In the genomic region with DNA sequence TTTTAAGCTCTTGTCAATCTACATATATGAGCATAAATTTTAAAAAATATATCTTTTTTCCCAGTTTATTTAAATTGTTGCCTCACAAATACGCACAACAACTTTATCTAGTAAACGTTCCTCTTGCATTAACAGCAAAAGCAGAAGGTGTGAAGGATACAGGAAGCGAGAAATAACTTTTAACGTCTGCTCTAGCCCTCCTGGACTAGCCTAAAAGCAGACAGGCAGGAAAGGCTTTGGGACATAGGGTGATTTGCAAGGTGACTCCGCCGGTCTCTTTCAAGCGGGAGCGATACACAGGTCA, we compare ENCODE assay signal across 8 cellular contexts. TPM values are rescaled to one million over a fixed set of nuclear protein-coding genes. Genes with fewer than 3 reads are reported as not detected.
DNase-seq lines count a peak whose midpoint lies in the region; ATAC-seq, FAIRE-seq and TF ChIP-seq lines count a peak whose summit lies in the region.

No MANE protein-coding gene starts in this region.

- peak overlapping the region; percentile 43 for H3K27ac Mint-ChIP-seq in activated CD8-positive, alpha-beta T cell treated with anti-CD3 and anti-CD28 coated beads for 36 hours

- POLR2A ChIA-PET in activated CD8-positive, alpha-beta T cell treated with anti-CD3 and anti-CD28 coated beads for 36 hours (lab: Charles Lee): no interaction called here

- intact Hi-C loops in activated CD8-positive, alpha-beta T cell treated with anti-CD3 and anti-CD28 coated beads for 36 hours (cut with micrococcal nuclease): no loop called here
- intact Hi-C loops in left ventricle myocardium inferior (cut with micrococcal nuclease) (no loop called here), sigmoid colon (cut with DNase I) (loop anchor here (1.0 kb wide), 1 partner anchor 40 kb away; a partner anchor contains a TSS)

- H3K4me3 ChIP-seq in left ventricle myocardium inferior: peak overlapping the region; percentile 82
- H3K4me3 ChIP-seq in sigmoid colon: peak overlapping the region; percentile 56 to 83 (median 72)

- H3K4me3 Mint-ChIP-seq in activated CD8-positive, alpha-beta T cell treated with anti-CD3 and anti-CD28 coated beads for 36 hours: peak overlapping the region; percentile 80

- no peaks in the 10 kb centered on the region for H3K9me3 Mint-ChIP-seq in activated CD8-positive, alpha-beta T cell treated with anti-CD3 and anti-CD28 coated beads for 36 hours

- WGBS in sigmoid colon, 2 donors: 1 to 3% methylated on average over 8 of the region's 8 CpGs

- DNase-seq in 8988T (peak; percentile 24), H54 (ENCODE audit: insufficient read length, low spot score) (peak; percentile 18), left ventricle myocardium inferior (no peak), sigmoid colon (no peak), D721Med (ENCODE audit: insufficient read length, low spot score) (no peak), GM19238 (ENCODE audit: insufficient read length, low spot score) (no peak)
- DNase-seq in activated CD8-positive, alpha-beta T cell treated with anti-CD3 and anti-CD28 coated beads for 36 hours: no peak

- H3K27me3 ChIP-seq in left ventricle myocardium inferior (ENCODE audit: low read depth) (no peaks in the 10 kb centered on the region), sigmoid colon (no peaks in the 10 kb centered on the region)

- TF ChIP-seq CTCF in activated CD8-positive, alpha-beta T cell treated with anti-CD3 and anti-CD28 coated beads for 36 hours (IDR thresholded peaks at IDR 0.05): no peak
- TF ChIP-seq CTCF in left ventricle myocardium inferior (IDR thresholded peaks at IDR 0.05; ENCODE audit: borderline replicate concordance) (no peak), sigmoid colon (IDR thresholded peaks at IDR 0.05) (no peak), D721Med (IDR thresholded peaks at IDR 0.05; ENCODE audit: insufficient read depth, missing control alignments) (no peak)

- TF ChIP-seq POLR2A in H54 (IDR thresholded peaks at IDR 0.05; ENCODE audit: low read depth, low read length): no peak
- no peak for TF ChIP-seq POLR2A in sigmoid colon (IDR thresholded peaks at IDR 0.05)

- H3K36me3 Mint-ChIP-seq in activated CD8-positive, alpha-beta T cell treated with anti-CD3 and anti-CD28 coated beads for 36 hours (ENCODE audit: low read depth): no peaks in the 10 kb centered on the region

- peaks cover 3% of the 10 kb centered on the region for H3K27me3 Mint-ChIP-seq in activated CD8-positive, alpha-beta T cell treated with anti-CD3 and anti-CD28 coated beads for 36 hours

- no peak for TF ChIP-seq EP300 in sigmoid colon (IDR thresholded peaks at IDR 0.05)

- CTCF ChIA-PET in activated CD8-positive, alpha-beta T cell treated with anti-CD3 and anti-CD28 coated beads for 36 hours (lab: Charles Lee): interaction anchor here (0.6 kb wide), 1 partner anchor 1145 kb away, joined by 3 read pairs; no protein-coding TSS in a partner anchor

- peaks cover 6% of the 10 kb centered on the region for H3K4me1 Mint-ChIP-seq in activated CD8-positive, alpha-beta T cell treated with anti-CD3 and anti-CD28 coated beads for 36 hours (ENCODE audit: low read depth)

- H3K9me3 ChIP-seq in left ventricle myocardium inferior (replicated peaks) (no peaks in the 10 kb centered on the region), sigmoid colon (no peaks in the 10 kb centered on the region)

- ATAC-seq in activated CD8-positive, alpha-beta T cell treated with anti-CD3 and anti-CD28 coated beads for 36 hours: no peak
- ATAC-seq in HG03442 (IDR thresholded peaks at IDR 0.05; ENCODE audit: unreplicated experiment): no peak

- H3K27ac ChIP-seq in left ventricle myocardium inferior (replicated peaks): peak overlapping the region; percentile 93
- peak overlapping the region; percentile 86 to 97 (median 90) for H3K27ac ChIP-seq in sigmoid colon

- FAIRE-seq in H54 (lab: Jason Lieb, UNC) (no peak), D721Med (lab: Jason Lieb, UNC) (no peak)

- H3K36me3 ChIP-seq in left ventricle myocardium inferior (no peaks in the 10 kb centered on the region), sigmoid colon (no peaks in the 10 kb centered on the region)

- H3K4me1 ChIP-seq in left ventricle myocardium inferior (peaks cover 37% of the 10 kb centered on the region), sigmoid colon (peaks cover 0 to 20% (median 9%) of the 10 kb centered on the region in 4 donors)

RNA-seq across cellular contexts. Expression of a gene that starts 0.4 kb away (rescaled TPM):
- total RNA-seq in activated CD8-positive, alpha-beta T cell treated with anti-CD3 and anti-CD28 coated beads for 36 hours: 1 to 10 TPM; 2.1 to 2.3 TPM
- 11.4 TPM for total RNA-seq in left ventricle myocardium inferior
- total RNA-seq in sigmoid colon: 1 to 10 TPM; 4.2 to 7.2 (median 6.0) TPM
- polyA plus RNA-seq in sigmoid colon: 1 to 10 TPM in 2 of 3 donors, under 1 TPM in 1; 0.69 to 1.2 (median 1.1) TPM

RNA-seq across cellular contexts. Expression of a gene that starts 39.9 kb away (rescaled TPM):
- 1 to 10 TPM; 3.1 to 3.9 TPM for total RNA-seq in activated CD8-positive, alpha-beta T cell treated with anti-CD3 and anti-CD28 coated beads for 36 hours
- total RNA-seq in left ventricle myocardium inferior (142 TPM), sigmoid colon (100 to 1,000 TPM; 160 to 206 (median 181) TPM)
- 10 to 100 TPM; 39.6 to 53.6 (median 40.8) TPM for polyA plus RNA-seq in sigmoid colon

RNA-seq across cellular contexts. Expression of a gene that starts 46.1 kb away (rescaled TPM):
- 10 to 100 TPM; 25.1 to 27.1 TPM for total RNA-seq in activated CD8-positive, alpha-beta T cell treated with anti-CD3 and anti-CD28 coated beads for 36 hours
- total RNA-seq in left ventricle myocardium inferior (7.9 TPM), sigmoid colon (10 to 100 TPM; 12.9 to 19.7 (median 14.3) TPM)
- 1 to 10 TPM; 6.0 to 9.9 (median 7.9) TPM for polyA plus RNA-seq in sigmoid colon

Comparison
In these comparisons a context has a peak if more than half of its experiments do, and no peak if none do; other contexts are left out.
1. DNase-seq: peak in 8988T (single experiment) and H54 (single experiment); none in activated CD8-positive, alpha-beta T cell treated with anti-CD3 and anti-CD28 coated beads for 36 hours (single experiment), left ventricle myocardium inferior (single experiment), sigmoid colon (single experiment), D721Med (single experiment) and GM19238 (single experiment).
2. RNA of a gene that starts 39.9 kb away (total RNA-seq): 160 to 206 TPM in sigmoid colon and 142 TPM in left ventricle myocardium inferior (single experiment); 3.1 to 3.9 TPM in activated CD8-positive, alpha-beta T cell treated with anti-CD3 and anti-CD28 coated beads for 36 hours; every median in the first group is over 10 times any median in the second.